26 cellular contexts compared by ENCODE assay signal in the genomic region with DNA sequence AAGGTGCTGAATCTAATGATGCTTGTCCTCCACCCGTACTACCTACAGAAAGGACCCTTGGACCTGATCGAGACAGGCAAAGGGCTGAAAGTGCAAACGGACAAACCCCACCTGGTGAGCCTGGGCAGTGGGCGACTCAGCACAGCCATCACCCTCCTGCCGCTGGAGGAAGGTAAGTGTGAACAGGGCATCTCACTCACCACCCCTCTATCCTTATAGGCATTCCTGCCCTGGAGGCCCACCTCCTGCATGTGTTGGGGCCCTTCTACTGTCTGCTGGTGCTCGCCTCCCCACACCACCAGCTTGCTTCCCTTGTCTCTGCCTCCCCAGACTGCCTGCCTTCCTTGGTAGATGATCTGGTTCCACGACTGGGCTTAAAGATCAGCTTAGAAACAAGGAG. TPM values are rescaled to one million over a fixed set of nuclear protein-coding genes. Genes with fewer than 3 reads are reported as not detected.
DNase-seq lines count a peak whose midpoint lies in the region; ATAC-seq and TF ChIP-seq lines count a peak whose summit lies in the region.
"Had no signal": no experiment of that assay in that cellular context is flagged by ENCODE, and none has a peak within 500 bp of the region (broad histone marks: within the 10 kb centered on the region; RNA-seq: fewer than 3 reads in every experiment).

No MANE protein-coding gene starts in this region.

- H2BK5ac ChIP-seq in mesendoderm (ENCODE audit: low read length) = no peak overlapping the region

- no peaks in the 10 kb centered on the region for H3K9me3 Mint-ChIP-seq in stimulated activated naive CD8-positive, alpha-beta T cell treated with anti-CD3 and anti-CD28 coated beads, Interleukin-15, amount 100 ng/mL, for 72 hours
- H3K9me3 Mint-ChIP-seq: activated T-cell treated with anti-CD3 and anti-CD28 coated beads, Interleukin-2, amount 50 U/mL, for 4 hours; CD8-positive, alpha-beta memory T cell; natural killer cell treated with Interleukin-12 subunit alpha and Interleukin-12 subunit beta and Interleukin-15 and Interleukin-18, amount 100 ng/mL, for 72 hours; stimulated activated memory B cell treated with anti-CD40 and anti-IgM and Interleukin-4, amounts not matched to agents 10 μg/mL and 1 μg/mL and 100 μg/mL, for 72 hours; T-cell had no signal

- peaks cover 27 to 50% of the 10 kb centered on the region in 2 experiments for H3K4me1 ChIP-seq in SK-N-SH (ENCODE audit: control insufficient read depth in 1 of 2, insufficient read depth in 2 of 2, low read depth in 1 of 2, low read length in 1 of 2)
- H3K4me1 ChIP-seq in body of pancreas = peaks cover 67% of the 10 kb centered on the region
- H3K4me1 ChIP-seq in mesendoderm (ENCODE audit: control insufficient read depth, low read depth, low read length) = peaks cover 11% of the 10 kb centered on the region

- H3K4me1 Mint-ChIP-seq in stimulated activated naive CD8-positive, alpha-beta T cell treated with anti-CD3 and anti-CD28 coated beads, Interleukin-15, amount 100 ng/mL, for 72 hours = peaks cover 19% of the 10 kb centered on the region

- no peak overlapping the region for H3K4ac ChIP-seq in mesendoderm (ENCODE audit: low read depth, low read length)

- H3K18ac ChIP-seq in mesendoderm (ENCODE audit: low read length) = no peak overlapping the region

- H2AK5ac ChIP-seq in mesendoderm (ENCODE audit: low read length) = peak overlapping the region; percentile 23

- intact Hi-C loops in body of pancreas (cut with DNase I) = no loop called here

- no peaks in the 10 kb centered on the region for H3K9me2 ChIP-seq in SK-N-SH

- H3K4me3 Mint-ChIP-seq in stimulated activated naive CD8-positive, alpha-beta T cell treated with anti-CD3 and anti-CD28 coated beads, Interleukin-15, amount 100 ng/mL, for 72 hours = no peak overlapping the region
- H3K4me3 Mint-ChIP-seq: activated T-cell treated with anti-CD3 and anti-CD28 coated beads, Interleukin-2, amount 50 U/mL, for 4 hours; CD8-positive, alpha-beta memory T cell; natural killer cell treated with Interleukin-12 subunit alpha and Interleukin-12 subunit beta and Interleukin-15 and Interleukin-18, amount 100 ng/mL, for 72 hours; stimulated activated memory B cell treated with anti-CD40 and anti-IgM and Interleukin-4, amounts not matched to agents 10 μg/mL and 1 μg/mL and 100 μg/mL, for 72 hours; T-cell had no signal

- DNase-seq in SK-N-SH (no peak), body of pancreas (peak in 1 of 4 donors; percentile 5), mesendoderm (peak; percentile 7), substantia nigra (lab: John Stamatoyannopoulos, UW) (no peak)
- no peak for DNase-seq in stimulated activated naive CD8-positive, alpha-beta T cell treated with anti-CD3 and anti-CD28 coated beads, Interleukin-15, amount 100 ng/mL, for 72 hours
- DNase-seq: activated CD4-positive, CD25-positive, alpha-beta regulatory T cell treated with anti-CD3 and anti-CD28 coated beads, Interleukin-2, amount 50 U/mL, for 72 hours; activated naive CD4-positive, alpha-beta T cell treated with anti-CD3 and anti-CD28 coated beads, Interleukin-2, amount 50 U/mL, for 16 hours; activated T-cell treated with anti-CD3 and anti-CD28 coated beads, Interleukin-2, amount 50 U/mL, for 4 hours; AML-193; CD8-positive, alpha-beta memory T cell; DMS79; NCI-H2081; NCI-H345; SIG-M5; stimulated activated CD4-positive, alpha-beta T cell treated with anti-CD3 and anti-CD28 coated beads, Interleukin-2, amount 100 ng/mL, for 24 hours; T-cell had no signal

- H3K4me2 ChIP-seq in SK-N-SH = 0 out of 2 replicates have a peak overlapping the region, but pooled peaks have one; percentile 34
- no peak overlapping the region for H3K4me2 ChIP-seq in mesendoderm (ENCODE audit: low read length)

- TF ChIP-seq CTCF in SK-N-SH (IDR thresholded peaks at IDR 0.05) (no peak), body of pancreas (IDR thresholded peaks at IDR 0.05) (no peak)

- H3F3A ChIP-seq in SK-N-SH (replicated peaks; ENCODE audit: insufficient read depth) = peaks cover 50% of the 10 kb centered on the region

- no peak overlapping the region for H4K8ac ChIP-seq in mesendoderm (ENCODE audit: low read depth, low read length)

- H3K4me3 ChIP-seq in SK-N-SH (ENCODE audit: low read depth in 2 of 2, low read length in 1 of 2) = no peak overlapping the region
- no peak overlapping the region for H3K4me3 ChIP-seq in body of pancreas
- no peak overlapping the region for H3K4me3 ChIP-seq in mesendoderm (ENCODE audit: low read length)
- H3K4me3 ChIP-seq: GM12878, tibial artery had no signal

- CTCF ChIA-PET in SK-N-SH (lab: Yijun Ruan, JAX) = interaction anchor here (1.0 to 2.3 kb wide), 2 partner anchors 21 to 45 kb away, joined by 3 to 7 read pairs; no protein-coding TSS in a partner anchor

- no peak for TF ChIP-seq POLR2A in body of pancreas (IDR thresholded peaks at IDR 0.05)

- no peak for TF ChIP-seq RAD21 in SK-N-SH (IDR thresholded peaks at IDR 0.05; ENCODE audit: low read length)

- H3K79me1 ChIP-seq in mesendoderm (ENCODE audit: low read length) = no peaks in the 10 kb centered on the region

- no peaks in the 10 kb centered on the region for H3K9me3 ChIP-seq in SK-N-SH
- H3K9me3 ChIP-seq in body of pancreas = no peaks in the 10 kb centered on the region
- H3K9me3 ChIP-seq: tibial artery had no signal

- H4K5ac ChIP-seq in mesendoderm (ENCODE audit: low read length) = no peak overlapping the region

- H3K23ac ChIP-seq in mesendoderm (ENCODE audit: low read length) = no peak overlapping the region

- no peak for TF ChIP-seq EP300 in SK-N-SH (IDR thresholded peaks at IDR 0.05; ENCODE audit: borderline replicate concordance in 1 of 2, low read depth in 1 of 2, low read length in 1 of 2)

- H3K79me2 ChIP-seq in SK-N-SH (ENCODE audit: insufficient read depth) = peaks cover 62% of the 10 kb centered on the region
- no peaks in the 10 kb centered on the region for H3K79me2 ChIP-seq in mesendoderm (ENCODE audit: control insufficient read depth, insufficient read depth, low read length)

- POLR2A ChIA-PET in SK-N-SH (lab: Yijun Ruan, JAX) = no interaction called here

- no peak overlapping the region for H3K27ac Mint-ChIP-seq in stimulated activated naive CD8-positive, alpha-beta T cell treated with anti-CD3 and anti-CD28 coated beads, Interleukin-15, amount 100 ng/mL, for 72 hours
- H3K27ac Mint-ChIP-seq: natural killer cell treated with Interleukin-12 subunit alpha and Interleukin-12 subunit beta and Interleukin-15 and Interleukin-18, amount 100 ng/mL, for 72 hours; progenitor cell of endocrine pancreas; stimulated activated memory B cell treated with anti-CD40 and anti-IgM and Interleukin-4, amounts not matched to agents 10 μg/mL and 1 μg/mL and 100 μg/mL, for 72 hours; T-cell had no signal

- peak overlapping the region; percentile 43 for H3K56ac ChIP-seq in mesendoderm (ENCODE audit: low read length)

- H3K9ac ChIP-seq in SK-N-SH (no peak overlapping the region), mesendoderm (ENCODE audit: low read length) (no peak overlapping the region)

- H3K36me3 ChIP-seq in SK-N-SH (replicated peaks in 1 of 2; ENCODE audit: control insufficient read depth in 1 of 2, insufficient read depth in 2 of 2, low read length in 1 of 2) (peaks cover 7 to 15% of the 10 kb centered on the region in 2 experiments), body of pancreas (replicated peaks in 1 of 2; ENCODE audit: insufficient read depth in 1 of 2, low read depth in 2 of 2) (no peaks in the 10 kb centered on the region), mesendoderm (ENCODE audit: control insufficient read depth, insufficient read depth, low read length) (no peaks in the 10 kb centered on the region)

- no peaks in the 10 kb centered on the region for H4K20me1 ChIP-seq in SK-N-SH (ENCODE audit: insufficient read depth)

- H2AFZ ChIP-seq in SK-N-SH (ENCODE audit: low read depth) = no peak overlapping the region

- H3K27ac ChIP-seq in SK-N-SH (ENCODE audit: low read depth in 2 of 2, low read length in 1 of 2) (peak overlapping the region in 1 of 2 experiments; percentile 100; a peak in 2 of 4 replicates), body of pancreas (peak overlapping the region in 3 of 4 donors; percentile 20 to 30 (median 26)), mesendoderm (ENCODE audit: low read depth, low read length) (no peak overlapping the region), substantia nigra (ENCODE audit: low read depth, low read length, poor library complexity, severe bottlenecking) (peak overlapping the region; percentile 77)
- H3K27ac ChIP-seq: 22Rv1 had no signal

- no peak overlapping the region for H2BK15ac ChIP-seq in mesendoderm (replicated peaks; ENCODE audit: low read depth)

- 100% methylated on average over 2 of the region's 7 CpGs for WGBS in SK-N-SH (ENCODE audit: low lambda C conversion rate)
- 82 to 84% methylated on average over 7 of the region's 7 CpGs for WGBS in body of pancreas, 2 donors
- WGBS in mesendoderm (ENCODE audit: extremely low coverage, insufficient coverage, low lambda C conversion rate) = no CpG with 5 or more reads among the region's 7 CpGs

- H3K27me3 Mint-ChIP-seq in stimulated activated naive CD8-positive, alpha-beta T cell treated with anti-CD3 and anti-CD28 coated beads, Interleukin-15, amount 100 ng/mL, for 72 hours = peaks cover 18% of the 10 kb centered on the region

- H3K27me3 ChIP-seq in SK-N-SH (ENCODE audit: insufficient read depth) (no peaks in the 10 kb centered on the region), body of pancreas (no peaks in the 10 kb centered on the region), mesendoderm (ENCODE audit: insufficient read depth, low read length, poor library complexity) (peaks cover 11% of the 10 kb centered on the region)
- H3K27me3 ChIP-seq: tibial artery had no signal

- ATAC-seq in SK-N-SH treated with all-trans-retinoic acid at 6 μM for 48 hours (no peak), body of pancreas (no peak), GM21390 (IDR thresholded peaks at IDR 0.05; ENCODE audit: unreplicated experiment) (no peak), GM19328 (IDR thresholded peaks at IDR 0.05; ENCODE audit: unreplicated experiment) (no peak)
- no peak for ATAC-seq in stimulated activated naive CD8-positive, alpha-beta T cell treated with anti-CD3 and anti-CD28 coated beads, Interleukin-15, amount 100 ng/mL, for 72 hours
- ATAC-seq: activated T-cell treated with anti-CD3 and anti-CD28 coated beads, Interleukin-2, amount 50 U/mL, for 4 hours; GM12878; left colon; natural killer cell treated with Interleukin-12 subunit alpha and Interleukin-12 subunit beta and Interleukin-15 and Interleukin-18, amount 100 ng/mL, for 72 hours; stimulated activated memory B cell treated with anti-CD40 and anti-IgM and Interleukin-4, amounts not matched to agents 10 μg/mL and 1 μg/mL and 100 μg/mL, for 72 hours; T-cell had no signal

- no peak overlapping the region for H2BK120ac ChIP-seq in mesendoderm (ENCODE audit: low read depth, low read length)

RNA-seq across cellular contexts. Expression of gene PHLDB1, which starts 7.1 kb away (rescaled TPM):
- 89.4 and 104 TPM in 2 replicates for polyA plus RNA-seq in SK-N-SH (2012; rRNA removed)
- 37.8 and 52.6 TPM in 2 replicates for polyA plus RNA-seq in SK-N-SH (2012; cell fraction: cytosol; rRNA removed)
- polyA plus RNA-seq in SK-N-SH (2012; cell fraction: nucleus; rRNA removed) = 270 and 294 TPM in 2 replicates
- 100 to 1,000 TPM in 1 of 2 donors, 10 to 100 TPM in 1; 71.9 to 166 TPM for total RNA-seq in body of pancreas
- polyA plus RNA-seq in mesendoderm (2013, experiment 1 of 2) = 35.1 TPM
- polyA plus RNA-seq in mesendoderm (2013, experiment 2 of 2) = 34.9 TPM

RNA-seq across cellular contexts. Expression of gene ARCN1, which starts 42.3 kb away (rescaled TPM):
- polyA plus RNA-seq in SK-N-SH (2012; rRNA removed) = 128 and 162 TPM in 2 replicates
- polyA plus RNA-seq in SK-N-SH (2012; cell fraction: cytosol; rRNA removed) = 169 and 180 TPM in 2 replicates
- 42.1 and 91.4 TPM in 2 replicates for polyA plus RNA-seq in SK-N-SH (2012; cell fraction: nucleus; rRNA removed)
- 10 to 100 TPM; 49.8 to 64.3 TPM for total RNA-seq in body of pancreas
- 171 TPM for polyA plus RNA-seq in mesendoderm (2013, experiment 1 of 2)
- polyA plus RNA-seq in mesendoderm (2013, experiment 2 of 2) = 167 TPM

RNA-seq across cellular contexts. Expression of gene IFT46, which starts 48.8 kb away (rescaled TPM):
- polyA plus RNA-seq in SK-N-SH (2012; rRNA removed) = 23.4 and 30.8 TPM in 2 replicates
- polyA plus RNA-seq in SK-N-SH (2012; cell fraction: cytosol; rRNA removed) = 29.0 and 29.7 TPM in 2 replicates
- 25.3 and 30.0 TPM in 2 replicates for polyA plus RNA-seq in SK-N-SH (2012; cell fraction: nucleus; rRNA removed)
- total RNA-seq in body of pancreas = 10 to 100 TPM; 17.1 to 24.6 TPM
- polyA plus RNA-seq in mesendoderm (2013, experiment 1 of 2) = 16.5 TPM
- 15.3 TPM for polyA plus RNA-seq in mesendoderm (2013, experiment 2 of 2)
